ENCODE assay signal across 1 cellular context in the genomic region with DNA sequence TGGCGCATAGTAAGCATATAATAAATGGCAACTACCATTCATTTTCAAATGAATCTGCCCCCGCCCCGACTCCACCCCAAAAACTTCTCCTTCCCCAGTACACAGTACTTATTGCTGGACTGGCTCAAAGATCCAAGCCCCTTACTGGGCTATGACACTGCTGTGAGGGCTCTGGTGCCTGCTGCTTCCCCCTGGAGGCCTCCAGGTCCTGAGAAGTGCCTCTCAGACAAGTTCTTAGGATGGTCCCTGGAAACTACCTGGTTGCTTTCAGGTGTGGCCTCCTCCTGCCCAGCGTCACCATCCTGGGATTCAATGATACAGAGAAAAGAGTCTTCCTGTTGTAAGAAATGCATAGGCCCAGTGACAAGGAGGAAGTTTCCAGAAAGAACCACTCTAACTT.
TF ChIP-seq lines count a peak whose summit lies in the region.

No MANE protein-coding gene starts in this region.

TF ChIP-seq in H1, 55 proteins besides CTCF, POLR2A, EP300 and RAD21:
- TF ChIP-seq ASH2L (IDR thresholded peaks at IDR 0.05; ENCODE audit: low read length) (no peak), NANOG (IDR thresholded peaks at IDR 0.05; ENCODE audit: insufficient read depth, low read depth, low read length, poor library complexity, severe bottlenecking) (no peak), E2F6 (IDR thresholded peaks at IDR 0.05) (no peak), GTF2F1 (IDR thresholded peaks at IDR 0.05; ENCODE audit: borderline replicate concordance, low read depth, low read length) (no peak), RBBP5 (IDR thresholded peaks at IDR 0.05; ENCODE audit: borderline replicate concordance, low read depth, low read length) (no peak), JUN (IDR thresholded peaks at IDR 0.05; ENCODE audit: low read depth, low read length) (no peak), ATF3 (IDR thresholded peaks at IDR 0.05; ENCODE audit: insufficient read depth, low read depth, low read length) (no peak), PHF8 (conservative IDR thresholded peaks at IDR 0.05; ENCODE audit: low read depth, low read length) (no peak), SRF (IDR thresholded peaks at IDR 0.05; ENCODE audit: low read depth, low read length) (no peak), SP2 (IDR thresholded peaks at IDR 0.05; ENCODE audit: low read length) (no peak), RFX5 (IDR thresholded peaks at IDR 0.05; ENCODE audit: borderline replicate concordance, low read depth, low read length) (no peak), MAFK (IDR thresholded peaks at IDR 0.05; ENCODE audit: low read depth, low read length) (no peak), SIX5 (IDR thresholded peaks at IDR 0.05; ENCODE audit: low read depth, low read length) (no peak), KDM4A (IDR thresholded peaks at IDR 0.05; ENCODE audit: low read depth, low read length, severe bottlenecking) (no peak), RNF2 (IDR thresholded peaks at IDR 0.05; ENCODE audit: borderline replicate concordance, low read depth, low read length, missing control alignments, poor library complexity, severe bottlenecking) (no peak), NRF1 (IDR thresholded peaks at IDR 0.05; ENCODE audit: low read depth, low read length) (no peak), SUZ12 (IDR thresholded peaks at IDR 0.05; ENCODE audit: low read length) (no peak), CBX8 (IDR thresholded peaks at IDR 0.05; ENCODE audit: borderline replicate concordance, low read depth, low read length) (no peak), CREB1 (IDR thresholded peaks at IDR 0.05) (no peak)
